20 cellular contexts compared by ENCODE assay signal in genomic region chr1:112255080-112255479, GRCh38.
DNase-seq lines count a peak whose midpoint lies in the region; ATAC-seq and TF ChIP-seq lines count a peak whose summit lies in the region.
"Had no signal": no experiment of that assay in that cellular context is flagged by ENCODE, and none has a peak within 500 bp of the region (broad histone marks: within the 10 kb centered on the region; RNA-seq: fewer than 3 reads in every experiment).

No MANE protein-coding gene starts in this region.

- H3K36me3 ChIP-seq in left ventricle myocardium inferior, result no peaks in the 10 kb centered on the region
- H3K36me3 ChIP-seq: BE2C had no signal

- ATAC-seq in right cardiac atrium (no peak), GM19351 (IDR thresholded peaks at IDR 0.05; ENCODE audit: unreplicated experiment) (no peak)

- no peak overlapping the region for H3K4me3 ChIP-seq in left ventricle myocardium inferior
- no peak overlapping the region for H3K4me3 ChIP-seq in right cardiac atrium (ENCODE audit: low read length)
- H3K4me3 ChIP-seq in foreskin fibroblast (ENCODE audit: low read depth in 1 of 2, low read length in 2 of 2), result no peak overlapping the region
- H3K4me3 ChIP-seq: SK-N-MC had no signal

- no peaks in the 10 kb centered on the region for H3K27me3 ChIP-seq in left ventricle myocardium inferior (ENCODE audit: low read depth)
- no peaks in the 10 kb centered on the region for H3K27me3 ChIP-seq in right cardiac atrium (ENCODE audit: control insufficient read depth, insufficient read depth)

- DNase-seq in left ventricle myocardium inferior (no peak), right cardiac atrium (no peak), NCI-H226 (peak; percentile 12), foreskin fibroblast (peak; percentile 2 to 16), stromal cell of bone marrow (ENCODE audit: low read depth) (peak; percentile 24), DMS153 (lab: John Stamatoyannopoulos, UW) (no peak), SKM-1 (lab: John Stamatoyannopoulos, UW; ENCODE audit: unreplicated experiment) (no peak)
- DNase-seq: BE2C; CD4-positive, CD25-positive, alpha-beta regulatory T cell; COR-L47; HFFc6; Karpas-422; NCI-H1105; NCI-H1694; NCI-H2081 treated with DMSO at 0.1 percent for 48 hours; NK-92 treated with Interleukin-12 subunit alpha and Interleukin-12 subunit beta, amount 100 ng/mL, for 24 hours; Right ventricle myocardium superior had no signal

- H3K9me3 ChIP-seq in left ventricle myocardium inferior (replicated peaks) (no peaks in the 10 kb centered on the region), right cardiac atrium (ENCODE audit: control insufficient read depth, low read length) (no peaks in the 10 kb centered on the region)
- H3K9me3 ChIP-seq: BE2C had no signal

- intact Hi-C loops in left ventricle myocardium inferior (cut with micrococcal nuclease), result no loop called here
- intact Hi-C loops in right cardiac atrium (cut with DNase I), result no loop called here

- H3K4me1 ChIP-seq in left ventricle myocardium inferior (peaks cover 3% of the 10 kb centered on the region), right cardiac atrium (ENCODE audit: control insufficient read depth, insufficient read depth, low read length) (no peaks in the 10 kb centered on the region)
- H3K4me1 ChIP-seq: BE2C had no signal

- 78% methylated on average over 1 of the region's 1 CpG for WGBS in right cardiac atrium

- TF ChIP-seq CTCF in left ventricle myocardium inferior (IDR thresholded peaks at IDR 0.05; ENCODE audit: borderline replicate concordance), result no peak
- no peak for TF ChIP-seq CTCF in foreskin fibroblast (IDR thresholded peaks at IDR 0.05; ENCODE audit: low read depth, low read length)

- H3K27ac ChIP-seq in left ventricle myocardium inferior (replicated peaks), result peak overlapping the region; percentile 59
- no peak overlapping the region for H3K27ac ChIP-seq in right cardiac atrium (ENCODE audit: low read length)
- H3K27ac ChIP-seq: 22Rv1, SK-N-MC had no signal

Comparison
In these comparisons a context has a peak if more than half of its experiments do, and no peak if none do; other contexts are left out.
1. DNase-seq: peak in NCI-H226 (single experiment), foreskin fibroblast (2 of 2) and stromal cell of bone marrow (single experiment); none in left ventricle myocardium inferior (single experiment), right cardiac atrium (0 of 3), DMS153 (single experiment) and SKM-1 (single experiment).